19 cellular contexts compared by ENCODE assay signal in genomic region chr3:111747490-111747889, GRCh38.
DNase-seq lines count a peak whose midpoint lies in the region; FAIRE-seq and TF ChIP-seq lines count a peak whose summit lies in the region.
"Had no signal": no experiment of that assay in that cellular context is flagged by ENCODE, and none has a peak within 500 bp of the region (broad histone marks: within the 10 kb centered on the region; RNA-seq: fewer than 3 reads in every experiment).

No MANE protein-coding gene starts in this region.

- no peaks in the 10 kb centered on the region for H3K4me1 Mint-ChIP-seq in CD4-positive, alpha-beta memory T cell
- H3K4me1 Mint-ChIP-seq: activated CD4-positive, alpha-beta T cell treated with anti-CD3 and anti-CD28 coated beads, Interleukin-2, amount 10 ng/mL, durations not matched to agents 7 days and 5 days; T-helper 17 cell had no signal

- no peak overlapping the region for H2AK5ac ChIP-seq in trophoblast cell (ENCODE audit: low read length)

- peaks cover 0 to 18% (median 2%) of the 10 kb centered on the region in 8 donors for H3K9me3 Mint-ChIP-seq in CD4-positive, alpha-beta memory T cell
- H3K9me3 Mint-ChIP-seq: dendritic cell treated with granulocyte-macrophage colony-stimulating factor and Interleukin-4, amounts not matched to agents 40 ng/mL and 50 ng/mL, for 4 days had no signal

- H3K4me3 Mint-ChIP-seq in CD4-positive, alpha-beta memory T cell: no peak overlapping the region
- H3K4me3 Mint-ChIP-seq: activated CD4-positive, alpha-beta T cell treated with anti-CD3 and anti-CD28 coated beads, Interleukin-2, amount 10 ng/mL, durations not matched to agents 7 days and 5 days; activated T-cell treated with anti-CD3 and anti-CD28 coated beads, Interleukin-2, amount 50 U/mL, for 4 hours; dendritic cell treated with granulocyte-macrophage colony-stimulating factor and Interleukin-4, amounts not matched to agents 40 ng/mL and 50 ng/mL, for 4 days; T-helper 17 cell had no signal

- no peak overlapping the region for H3K9ac ChIP-seq in trophoblast cell (ENCODE audit: low read length)
- H3K9ac ChIP-seq: BLaER1, parathyroid adenoma had no signal

- H3K27ac ChIP-seq in trophoblast cell (ENCODE audit: low read depth, low read length) (no peak overlapping the region), WERI-Rb-1 (no peak overlapping the region)
- H3K27ac ChIP-seq in CD4-positive, alpha-beta memory T cell (ENCODE audit: low read depth, low read length): no peak overlapping the region
- H3K27ac ChIP-seq: BLaER1, gastrocnemius medialis, parathyroid adenoma had no signal

- H3K27ac Mint-ChIP-seq in CD4-positive, alpha-beta memory T cell: no peak overlapping the region
- H3K27ac Mint-ChIP-seq: activated CD4-positive, alpha-beta T cell treated with anti-CD3 and anti-CD28 coated beads, Interleukin-2, amount 10 ng/mL, durations not matched to agents 7 days and 5 days; dendritic cell treated with granulocyte-macrophage colony-stimulating factor and Interleukin-4, amounts not matched to agents 40 ng/mL and 50 ng/mL, for 4 days; T-helper 17 cell had no signal

- H3K9me3 ChIP-seq in trophoblast cell (ENCODE audit: insufficient read depth, low read depth, low read length) (no peaks in the 10 kb centered on the region), WERI-Rb-1 (ENCODE audit: severe bottlenecking) (peaks cover 5% of the 10 kb centered on the region)
- H3K9me3 ChIP-seq in CD4-positive, alpha-beta memory T cell (ENCODE audit: control insufficient read depth in 1 of 2, low read length in 2 of 2): no peaks in the 10 kb centered on the region

- H3K4me2 ChIP-seq in trophoblast cell (ENCODE audit: low read length): no peak overlapping the region
- H3K4me2 ChIP-seq: BLaER1 had no signal

- CTCF ChIA-PET in CD4-positive, alpha-beta memory T cell (lab: Charles Lee; ENCODE audit: partially characterized antibody): no interaction called here

- no peak overlapping the region for H2AFZ ChIP-seq in trophoblast cell (ENCODE audit: insufficient read depth, low read length, poor library complexity)
- H2AFZ ChIP-seq: parathyroid adenoma had no signal

- no peaks in the 10 kb centered on the region for H3K79me2 ChIP-seq in trophoblast cell (ENCODE audit: control insufficient read depth, insufficient read depth, low read length, poor library complexity)
- H3K79me2 ChIP-seq: parathyroid adenoma had no signal

- peaks cover 0 to 3% of the 10 kb centered on the region in 2 experiments for H3K4me1 ChIP-seq in trophoblast cell (ENCODE audit: control insufficient read depth in 1 of 2, insufficient read depth in 2 of 2, low read length in 2 of 2)
- H3K4me1 ChIP-seq in CD4-positive, alpha-beta memory T cell (ENCODE audit: insufficient read depth, low read length): no peaks in the 10 kb centered on the region
- H3K4me1 ChIP-seq: BLaER1, gastrocnemius medialis had no signal

- no peak overlapping the region for H3K14ac ChIP-seq in trophoblast cell (ENCODE audit: low read length)

- DNase-seq in H54 (ENCODE audit: insufficient read length, low spot score): no peak
- DNase-seq in T1000 (lab: John Stamatoyannopoulos, UW): peak; percentile 13
- peak; percentile 73 for DNase-seq in fibroblast of pulmonary artery (ENCODE audit: low read depth)
- DNase-seq in trophoblast cell: no peak
- no peak for DNase-seq in CD4-positive, alpha-beta memory T cell
- no peak for DNase-seq in WERI-Rb-1
- no peak for DNase-seq in UCSD-AML1 (lab: John Stamatoyannopoulos, UW; ENCODE audit: unreplicated experiment)
- no peak for DNase-seq in NCI-H1694 (lab: John Stamatoyannopoulos, UW)
- DNase-seq: activated CD4-positive, alpha-beta T cell treated with anti-CD3 and anti-CD28 coated beads, Interleukin-2, amount 10 ng/mL, durations not matched to agents 7 days and 5 days; activated T-cell treated with anti-CD3 and anti-CD28 coated beads, Interleukin-2, amount 50 U/mL, for 4 hours; DMS79; gastrocnemius medialis; NCI-H1930; NCI-H526; stimulated activated CD4-positive, alpha-beta T cell treated with anti-CD3 and anti-CD28 coated beads, Interleukin-15, amount 100 ng/mL, for 24 hours; T-helper 17 cell had no signal

- no peak for TF ChIP-seq CTCF in fibroblast of pulmonary artery (IDR thresholded peaks at IDR 0.05; ENCODE audit: low read length, missing control alignments)
- no peak for TF ChIP-seq CTCF in WERI-Rb-1 (IDR thresholded peaks at IDR 0.05; ENCODE audit: low read depth, low read length)

- no peak overlapping the region for H4K12ac ChIP-seq in trophoblast cell (ENCODE audit: low read depth, low read length)

- no peaks in the 10 kb centered on the region for H3K27me3 ChIP-seq in trophoblast cell (ENCODE audit: insufficient read depth, low read length)
- no peaks in the 10 kb centered on the region for H3K27me3 ChIP-seq in CD4-positive, alpha-beta memory T cell (ENCODE audit: insufficient read depth, low read length)
- no peaks in the 10 kb centered on the region for H3K27me3 ChIP-seq in WERI-Rb-1 (ENCODE audit: insufficient read depth, low read depth, severe bottlenecking)
- H3K27me3 ChIP-seq: BLaER1, gastrocnemius medialis had no signal

- H3K27me3 Mint-ChIP-seq in CD4-positive, alpha-beta memory T cell: no peaks in the 10 kb centered on the region
- H3K27me3 Mint-ChIP-seq: activated CD4-positive, alpha-beta T cell treated with anti-CD3 and anti-CD28 coated beads, Interleukin-2, amount 10 ng/mL, durations not matched to agents 7 days and 5 days; dendritic cell treated with granulocyte-macrophage colony-stimulating factor and Interleukin-4, amounts not matched to agents 40 ng/mL and 50 ng/mL, for 4 days; T-helper 17 cell had no signal

- H2BK120ac ChIP-seq in trophoblast cell (ENCODE audit: insufficient read depth, low read length, poor library complexity): no peak overlapping the region

- no peak overlapping the region for H3K4me3 ChIP-seq in fibroblast of pulmonary artery (replicated peaks; ENCODE audit: low read depth, low read length)
- H3K4me3 ChIP-seq in trophoblast cell (ENCODE audit: low read depth, low read length): no peak overlapping the region
- H3K4me3 ChIP-seq in CD4-positive, alpha-beta memory T cell (ENCODE audit: low read length in 2 of 2): no peak overlapping the region
- no peak overlapping the region for H3K4me3 ChIP-seq in WERI-Rb-1 (ENCODE audit: low read depth, low read length)
- H3K4me3 ChIP-seq: BLaER1, gastrocnemius medialis had no signal

- H2BK12ac ChIP-seq in trophoblast cell (ENCODE audit: low read length): peak overlapping the region; percentile 49

- FAIRE-seq in H54 (lab: Jason Lieb, UNC): peak; percentile 96

- no CpG with 5 or more reads among the region's 1 CpG for WGBS in trophoblast cell (ENCODE audit: extremely low coverage, insufficient coverage, insufficient read length)

- H4K8ac ChIP-seq in trophoblast cell (ENCODE audit: low read depth, low read length): no peak overlapping the region

- peaks cover 4% of the 10 kb centered on the region for H3K79me1 ChIP-seq in trophoblast cell (ENCODE audit: low read length)

- POLR2A ChIA-PET in CD4-positive, alpha-beta memory T cell (lab: Charles Lee; ENCODE audit: partially characterized antibody): no interaction called here

- TF ChIP-seq POLR2A in H54 (IDR thresholded peaks at IDR 0.05; ENCODE audit: low read depth, low read length): no peak

- no peaks in the 10 kb centered on the region for H3K36me3 Mint-ChIP-seq in CD4-positive, alpha-beta memory T cell

- H2BK5ac ChIP-seq in trophoblast cell (ENCODE audit: low read depth, low read length, poor library complexity): no peak overlapping the region

- H4K91ac ChIP-seq in trophoblast cell (ENCODE audit: low read depth, low read length): no peak overlapping the region

- H3K18ac ChIP-seq in trophoblast cell (ENCODE audit: low read length): no peak overlapping the region

- H3K36me3 ChIP-seq in trophoblast cell (ENCODE audit: control insufficient read depth in 1 of 2, insufficient read depth in 2 of 2, low read length in 2 of 2): no peaks in the 10 kb centered on the region
- no peaks in the 10 kb centered on the region for H3K36me3 ChIP-seq in CD4-positive, alpha-beta memory T cell (ENCODE audit: insufficient read depth, low read length)
- no peaks in the 10 kb centered on the region for H3K36me3 ChIP-seq in WERI-Rb-1
- H3K36me3 ChIP-seq: BLaER1, gastrocnemius medialis had no signal

- intact Hi-C loops in CD4-positive, alpha-beta memory T cell (cut with micrococcal nuclease): no loop called here

- H3K23ac ChIP-seq in trophoblast cell (ENCODE audit: low read length): no peak overlapping the region

- no peak overlapping the region for H3K4ac ChIP-seq in trophoblast cell (ENCODE audit: low read depth, low read length)

Comparison
In these comparisons a context has a peak if more than half of its experiments do, and no peak if none do; other contexts are left out.
1. DNase-seq: peak in T1000 (single experiment) and fibroblast of pulmonary artery (single experiment); none in H54 (single experiment), trophoblast cell (0 of 2), CD4-positive, alpha-beta memory T cell (0 of 5), WERI-Rb-1 (single experiment), UCSD-AML1 (single experiment) and NCI-H1694 (single experiment).